17 cellular contexts compared by ENCODE assay signal in genomic region chr12:130126023-130126432, GRCh38. TPM values are rescaled to one million over a fixed set of nuclear protein-coding genes. Genes with fewer than 3 reads are reported as not detected.
DNase-seq lines count a peak whose midpoint lies in the region; ATAC-seq and TF ChIP-seq lines count a peak whose summit lies in the region.
"Had no signal": no experiment of that assay in that cellular context is flagged by ENCODE, and none has a peak within 500 bp of the region (broad histone marks: within the 10 kb centered on the region; RNA-seq: fewer than 3 reads in every experiment).

No MANE protein-coding gene starts in this region.

- no peaks in the 10 kb centered on the region for H3K9me3 Mint-ChIP-seq in T-cell
- H3K9me3 Mint-ChIP-seq: activated T-cell treated with anti-CD3 and anti-CD28 coated beads, Interleukin-2, amount 50 U/mL, for 24 hours; T-helper 1 cell treated with Interleukin-12 subunit alpha and Interleukin-12 subunit beta and Interleukin-4 antibody, amounts not matched to agents 30 μg/mL and 1 μg/mL, for 36 hours had no signal

- H3K36me3 ChIP-seq in RWPE2 (ENCODE audit: low read depth), result no peaks in the 10 kb centered on the region
- H3K36me3 ChIP-seq in esophagus squamous epithelium, result no peaks in the 10 kb centered on the region
- no peaks in the 10 kb centered on the region for H3K36me3 ChIP-seq in thyroid gland
- H3K36me3 ChIP-seq: BLaER1 treated with 17β-estradiol and CSF1 and Interleukin-3, amounts not matched to agents 10 nM and 100 nM had no signal

- TF ChIP-seq POLR2A in esophagus squamous epithelium (IDR thresholded peaks at IDR 0.05), result peak in 2 of 4 donors; percentile 26 to 38
- TF ChIP-seq POLR2A in lower leg skin (IDR thresholded peaks at IDR 0.05), result no peak
- TF ChIP-seq POLR2A in thyroid gland (IDR thresholded peaks at IDR 0.05), result no peak

- H3K9me3 ChIP-seq in RWPE2 (ENCODE audit: severe bottlenecking) (no peaks in the 10 kb centered on the region), esophagus squamous epithelium (no peaks in the 10 kb centered on the region), thyroid gland (no peaks in the 10 kb centered on the region)

- POLR2A ChIA-PET in T-cell (lab: Charles Lee), result no interaction called here

- TF ChIP-seq CTCF in RWPE2 (IDR thresholded peaks at IDR 0.05; ENCODE audit: poor library complexity, severe bottlenecking) (no peak), esophagus squamous epithelium (IDR thresholded peaks at IDR 0.05) (peak in 1 of 6 experiments; percentile 55), lower leg skin (IDR thresholded peaks at IDR 0.05) (no peak), thyroid gland (IDR thresholded peaks at IDR 0.05) (no peak), dorsolateral prefrontal cortex (IDR thresholded peaks at IDR 0.05 in 54 of 56, conservative IDR thresholded peaks at IDR 0.05 in 2 of 56; ENCODE audit: low read depth in 1 of 56, partially characterized antibody in 56 of 56) (no peak)

- peaks cover 13% of the 10 kb centered on the region for H3K4me1 ChIP-seq in RWPE2 (ENCODE audit: insufficient read depth, poor library complexity, severe bottlenecking)
- H3K4me1 ChIP-seq in esophagus squamous epithelium, result peaks cover 35 to 70% (median 40%) of the 10 kb centered on the region in 3 donors
- no peaks in the 10 kb centered on the region for H3K4me1 ChIP-seq in thyroid gland

- CTCF ChIA-PET in T-cell (lab: Charles Lee), result no interaction called here

- H3K27ac ChIP-seq in RWPE2 (ENCODE audit: poor library complexity, severe bottlenecking) (peak overlapping the region; percentile 7), esophagus squamous epithelium (peak overlapping the region; percentile 73 to 93 (median 84)), thyroid gland (no peak overlapping the region), dorsolateral prefrontal cortex (no peak overlapping the region)
- H3K27ac ChIP-seq: BLaER1 treated with 17β-estradiol and CSF1 and Interleukin-3, amounts not matched to agents 10 nM and 100 nM had no signal

- no peaks in the 10 kb centered on the region for H3K27me3 Mint-ChIP-seq in T-cell

- H3K4me1 Mint-ChIP-seq in T-cell, result no peaks in the 10 kb centered on the region

- no peak overlapping the region for H3K27ac Mint-ChIP-seq in T-cell
- H3K27ac Mint-ChIP-seq: activated T-cell treated with anti-CD3 and anti-CD28 coated beads, Interleukin-2, amount 50 U/mL, for 24 hours; nephron; T-helper 1 cell treated with Interleukin-12 subunit alpha and Interleukin-12 subunit beta and Interleukin-4 antibody, amounts not matched to agents 30 μg/mL and 1 μg/mL, for 36 hours had no signal

- intact Hi-C loops in esophagus squamous epithelium (cut with DNase I), result no loop called here
- intact Hi-C loops in lower leg skin (cut with DNase I; ENCODE audit: low total_unique reads), result no loop called here
- intact Hi-C loops in thyroid gland (cut with DNase I), result no loop called here
- intact Hi-C loops in dorsolateral prefrontal cortex (cut with DNase I), result no loop called here

- ATAC-seq in RWPE2 (ENCODE audit: low read depth) (peak; percentile 79), T-cell (replicated peaks in 1 of 4) (no peak)
- ATAC-seq: left lobe of liver had no signal

- H3K27me3 ChIP-seq in RWPE2 (ENCODE audit: insufficient read depth, poor library complexity, severe bottlenecking), result no peaks in the 10 kb centered on the region
- no peaks in the 10 kb centered on the region for H3K27me3 ChIP-seq in esophagus squamous epithelium
- H3K27me3 ChIP-seq in thyroid gland, result no peaks in the 10 kb centered on the region
- peaks cover 0 to 5% (median 0%) of the 10 kb centered on the region in 45 donors for H3K27me3 ChIP-seq in dorsolateral prefrontal cortex
- H3K27me3 ChIP-seq: BLaER1 treated with 17β-estradiol and CSF1 and Interleukin-3, amounts not matched to agents 10 nM and 100 nM had no signal

- H3K36me3 Mint-ChIP-seq in T-cell, result no peaks in the 10 kb centered on the region

- WGBS in esophagus squamous epithelium, 2 donors, result 54 to 55% methylated on average over 5 to 7 of the region's 13 CpGs
- 24 to 35% methylated on average over 6 to 13 of the region's 13 CpGs for WGBS in lower leg skin, 2 donors
- WGBS in thyroid gland, 2 donors, result 41 to 54% methylated on average over 3 to 4 of the region's 13 CpGs

- no peak overlapping the region for H3K4me3 Mint-ChIP-seq in T-cell
- H3K4me3 Mint-ChIP-seq: activated T-cell treated with anti-CD3 and anti-CD28 coated beads, Interleukin-2, amount 50 U/mL, for 24 hours; nephron; T-helper 1 cell treated with Interleukin-12 subunit alpha and Interleukin-12 subunit beta and Interleukin-4 antibody, amounts not matched to agents 30 μg/mL and 1 μg/mL, for 36 hours had no signal

- no peak overlapping the region for H3K4me3 ChIP-seq in RWPE2 (ENCODE audit: severe bottlenecking)
- no peak overlapping the region for H3K4me3 ChIP-seq in esophagus squamous epithelium
- H3K4me3 ChIP-seq in lower leg skin (ENCODE audit: low read depth, poor library complexity, severe bottlenecking), result no peak overlapping the region
- H3K4me3 ChIP-seq in thyroid gland (replicated peaks in 1 of 3), result no peak overlapping the region
- H3K4me3 ChIP-seq in dorsolateral prefrontal cortex, result no peak overlapping the region
- H3K4me3 ChIP-seq: BLaER1 treated with 17β-estradiol and CSF1 and Interleukin-3, amounts not matched to agents 10 nM and 100 nM had no signal

- DNase-seq in RWPE2 (ENCODE audit: low spot score) (no peak), esophagus squamous epithelium (lab: John Stamatoyannopoulos, UW) (no peak), lower leg skin (ENCODE audit: low spot score in 2 of 2) (peak; percentile 49 to 92), thyroid gland (peak; percentile 21 to 25), T-cell (no peak), dorsolateral prefrontal cortex (no peak)
- no peak for DNase-seq in activated CD8-positive, alpha-beta memory T cell treated with anti-CD3 and anti-CD28 coated beads, Interleukin-2, amount 50 U/mL, for 4 hours
- DNase-seq: activated CD4-positive, CD25-positive, alpha-beta regulatory T cell treated with anti-CD3 and anti-CD28 coated beads, Interleukin-2, amount 50 U/mL, for 72 hours; activated T-cell treated with anti-CD3 and anti-CD28 coated beads, Interleukin-2, amount 50 U/mL, for 24 hours; DMS79; MM.1S; NCI-H748 treated with DMSO at 0.1 percent for 48 hours; stimulated activated CD4-positive, alpha-beta T cell treated with anti-CD3 and anti-CD28 coated beads, Interleukin-4, amount 100 ng/mL, for 4 hours had no signal

RNA-seq across cellular contexts. Expression of gene FZD10, which starts 36.2 kb away (rescaled TPM):
- 10 to 100 TPM in 2 of 4 donors, 1 to 10 TPM in 2; 7.2 to 16.3 (median 11.6) TPM for total RNA-seq in esophagus squamous epithelium
- 10 to 100 TPM; 11.0 to 33.2 (median 19.3) TPM for total RNA-seq in lower leg skin
- 1 to 10 TPM; 1.2 to 4.7 (median 2.5) TPM for total RNA-seq in thyroid gland
- not detected for total RNA-seq in T-cell
- 1 to 10 TPM in 19 of 120 experiments, under 1 TPM in 100, not detected in 1; 0.16 to 1.8 (median 0.56) TPM for total RNA-seq in dorsolateral prefrontal cortex
- total RNA-seq: left lobe of liver had no signal

Comparison
In these comparisons a context has a peak if more than half of its experiments do, and no peak if none do; other contexts are left out.
1. DNase-seq: peak in lower leg skin (2 of 2) and thyroid gland (2 of 2); none in RWPE2 (single experiment), esophagus squamous epithelium (single experiment), activated CD8-positive, alpha-beta memory T cell treated with anti-CD3 and anti-CD28 coated beads, Interleukin-2, amount 50 U/mL, for 4 hours (single experiment), T-cell (0 of 34) and dorsolateral prefrontal cortex (0 of 10).
2. H3K27ac ChIP-seq: peak in RWPE2 (single experiment) and esophagus squamous epithelium (4 of 4); none in thyroid gland (0 of 3) and dorsolateral prefrontal cortex (0 of 59).